31 cellular contexts compared by ENCODE assay signal in genomic region chr11:84295815-84296214, GRCh38.
"Had no signal": no experiment of that assay in that cellular context is flagged by ENCODE, and none has a peak within 500 bp of the region (broad histone marks: within the 10 kb centered on the region; RNA-seq: fewer than 3 reads in every experiment).

No MANE protein-coding gene starts in this region.

- DNase-seq: activated effector memory CD4-positive, alpha-beta T cell treated with anti-CD3 and anti-CD28 coated beads, Interleukin-2, amount 50 U/mL, for 16 hours; activated effector memory CD4-positive, alpha-beta T cell treated with Interleukin-2 at 50 U/mL for 16 hours; activated gamma-delta T cell; activated gamma-delta T cell treated with Interleukin-2 at 50 U/mL for 16 hours; activated naive CD4-positive, alpha-beta T cell; activated naive CD4-positive, alpha-beta T cell treated with anti-CD3 and anti-CD28 coated beads for 36 hours; activated naive CD4-positive, alpha-beta T cell treated with anti-CD3 and anti-CD28 coated beads, Interleukin-2, amount 10 ng/mL, durations not matched to agents 7 days and 5 days; activated naive CD4-positive, alpha-beta T cell treated with anti-CD3 and anti-CD28 coated beads, Interleukin-2, amount 50 U/mL, for 16 hours; activated naive CD4-positive, alpha-beta T cell treated with Interleukin-2 at 50 U/mL for 16 hours; activated naive CD8-positive, alpha-beta T cell treated with anti-CD3 and anti-CD28 coated beads for 36 hours; activated naive CD8-positive, alpha-beta T cell treated with anti-CD3 and anti-CD28 coated beads, Interleukin-2, amount 10 ng/mL, durations not matched to agents 7 days and 5 days; activated naive CD8-positive, alpha-beta T cell treated with anti-CD3 and anti-CD28 coated beads, Interleukin-2, amount 50 U/mL, for 24 hours; activated T-cell treated with anti-CD3 and anti-CD28 coated beads, Interleukin-2, amount 50 U/mL, for 24 hours; activated T-cell treated with anti-CD3 and anti-CD28 coated beads, Interleukin-2, amount 50 U/mL, for 4 hours; activated T-cell treated with anti-CD3 and anti-CD28 coated beads, Interleukin-2, amount 50 U/mL, for 48 hours; activated T-cell treated with anti-CD3 and anti-CD28 coated beads, Interleukin-2, amount 50 U/mL, for 72 hours; adrenal gland; amniotic stem cell; amygdala; anterior cingulate cortex; aorta; body of pancreas; brain microvascular endothelial cell; caudate nucleus; central memory CD4-positive, alpha-beta T cell; cerebellar nuclear complex had no signal

- H3K27ac ChIP-seq: adrenal gland, ascending aorta, body of pancreas, brain microvascular endothelial cell, breast epithelium, cardiac muscle cell had no signal

- H3K27me3 ChIP-seq: adrenal gland, ascending aorta, body of pancreas, brain microvascular endothelial cell, breast epithelium, cardiac muscle cell had no signal

- H3K4me3 ChIP-seq: adrenal gland, ascending aorta, body of pancreas, breast epithelium, cardiac muscle cell had no signal

- ATAC-seq: activated naive CD4-positive, alpha-beta T cell treated with anti-CD3 and anti-CD28 coated beads, Interleukin-2, amount 50 U/mL, for 72 hours; activated naive CD8-positive, alpha-beta T cell treated with anti-CD3 and anti-CD28 coated beads, Interleukin-2, amount 50 U/mL, for 24 hours; activated T-cell treated with anti-CD3 and anti-CD28 coated beads, Interleukin-2, amount 50 U/mL, for 4 hours; activated T-cell treated with anti-CD3 and anti-CD28 coated beads, Interleukin-2, amount 50 U/mL, for 72 hours; activated T-helper 17 cell treated with anti-CD3 and anti-CD28 coated beads, Interleukin-2, amount 50 U/mL, for 72 hours; body of pancreas had no signal

- H3K4me1 ChIP-seq: ascending aorta, body of pancreas, breast epithelium had no signal

- H3K36me3 ChIP-seq: adrenal gland, ascending aorta, brain microvascular endothelial cell, breast epithelium, cardiac muscle cell had no signal

- H3K9me3 ChIP-seq: adrenal gland, ascending aorta, body of pancreas, breast epithelium had no signal
